Comparison of ENCODE assay signal across 18 cellular contexts in genomic region chr10:132292972-132293415, GRCh38. TPM values are rescaled to one million over a fixed set of nuclear protein-coding genes. Genes with fewer than 3 reads are reported as not detected.
DNase-seq lines count a peak whose midpoint lies in the region; ATAC-seq and TF ChIP-seq lines count a peak whose summit lies in the region.
"Had no signal": no experiment of that assay in that cellular context is flagged by ENCODE, and none has a peak within 500 bp of the region (broad histone marks: within the 10 kb centered on the region; RNA-seq: fewer than 3 reads in every experiment).

No MANE protein-coding gene starts in this region.

- TF ChIP-seq CTCF in heart left ventricle (IDR thresholded peaks at IDR 0.05): no peak

- H3K9ac ChIP-seq in NT2/D1 (ENCODE audit: insufficient read length, low read depth): peak overlapping the region; percentile 42
- H3K9ac ChIP-seq: GM23248, KMS-11 had no signal

- peak overlapping the region in 1 of 12 donors; percentile 57 for H3K27ac ChIP-seq in heart left ventricle
- H3K27ac ChIP-seq: GM23248, KMS-11, PC-9 had no signal

- TF ChIP-seq POLR2A in heart left ventricle (IDR thresholded peaks at IDR 0.05): no peak

- H3K36me3 ChIP-seq in NT2/D1 (ENCODE audit: insufficient read depth, insufficient read length, low read length): no peaks in the 10 kb centered on the region
- H3K36me3 ChIP-seq in heart left ventricle: no peaks in the 10 kb centered on the region

- H3K4me1 ChIP-seq in NT2/D1 (ENCODE audit: insufficient read depth, insufficient read length): peaks cover 16% of the 10 kb centered on the region
- peaks cover 0 to 8% (median 0%) of the 10 kb centered on the region in 12 donors for H3K4me1 ChIP-seq in heart left ventricle

- H3K4me3 ChIP-seq in NT2/D1 (ENCODE audit: insufficient read length, low read depth) (no peak overlapping the region), heart left ventricle (no peak overlapping the region)
- H3K4me3 ChIP-seq: GM23248, PC-9 had no signal

- no peaks in the 10 kb centered on the region for H3K27me3 ChIP-seq in NT2/D1 (ENCODE audit: insufficient read depth, insufficient read length)
- no peaks in the 10 kb centered on the region for H3K27me3 ChIP-seq in heart left ventricle

- H3K9me3 ChIP-seq in NT2/D1 (ENCODE audit: insufficient read depth, low read length) (no peaks in the 10 kb centered on the region), heart left ventricle (peaks cover 0 to 22% (median 4%) of the 10 kb centered on the region in 12 donors)

- peak; percentile 20 for DNase-seq in COLO668 (lab: John Stamatoyannopoulos, UW; ENCODE audit: unreplicated experiment)
- DNase-seq in NT2/D1 (ENCODE audit: low read depth, low spot score): no peak
- DNase-seq in heart left ventricle: peak in 2 of 5 donors; percentile 41 to 63
- DNase-seq in pons (ENCODE audit: low spot score): peak; percentile 31
- DNase-seq in cortex of kidney (lab: John Stamatoyannopoulos, UW): no peak
- DNase-seq in occipital lobe (lab: John Stamatoyannopoulos, UW): no peak
- DNase-seq: activated B cell treated with CpG ODN at 0.5 μM for 24 hours; activated naive CD4-positive, alpha-beta T cell treated with anti-CD3 and anti-CD28 coated beads, Interleukin-2, amount 10 ng/mL, durations not matched to agents 7 days and 5 days; activated T-cell treated with anti-CD3 and anti-CD28 coated beads, Interleukin-2, amount 50 U/mL, for 4 hours; GM23248; mesenchymal stem cell; NCI-H69; PC-9; stimulated activated CD4-positive, alpha-beta T cell treated with anti-CD3 and anti-CD28 coated beads, Interleukin-12 subunit alpha, Interleukin-12 subunit beta, amount 100 ng/mL, for 4 hours had no signal

- intact Hi-C loops in heart left ventricle (cut with DNase I): no loop called here

- peak in 3 of 4 donors; percentile 18 to 36 (median 31) for ATAC-seq in heart left ventricle
- ATAC-seq in HG02623 (IDR thresholded peaks at IDR 0.05; ENCODE audit: unreplicated experiment): no peak
- ATAC-seq in GM21723 (IDR thresholded peaks at IDR 0.05; ENCODE audit: unreplicated experiment): no peak
- ATAC-seq: activated T-cell treated with anti-CD3 and anti-CD28 coated beads, Interleukin-2, amount 50 U/mL, for 4 hours; natural killer cell treated with Interleukin-12 subunit alpha and Interleukin-12 subunit beta and Interleukin-15 and Interleukin-18, amount 100 ng/mL, for 72 hours had no signal

- WGBS in heart left ventricle, 4 donors: 68 to 87% (median 82%) methylated on average over 14 to 20 of the region's 20 CpGs

RNA-seq across cellular contexts. Expression of gene STK32C, which starts 14.8 kb away (rescaled TPM):
- 1 to 10 TPM; 3.8 to 9.8 (median 6.2) TPM for total RNA-seq in heart left ventricle
- 1 to 10 TPM; 4.7 to 8.2 TPM for polyA plus RNA-seq in heart left ventricle
- total RNA-seq in occipital lobe: 21.5 TPM

RNA-seq across cellular contexts. Expression of gene LRRC27, which starts 39.0 kb away (rescaled TPM):
- total RNA-seq in heart left ventricle (1 to 10 TPM; 2.6 to 8.9 (median 5.0) TPM), occipital lobe (22.8 TPM)
- polyA plus RNA-seq in heart left ventricle: 1 to 10 TPM; 5.1 to 7.6 TPM

Comparison
In these comparisons a context has a peak if more than half of its experiments do, and no peak if none do; other contexts are left out.
1. DNase-seq: peak in COLO668 (single experiment) and pons (single experiment); none in NT2/D1 (single experiment), cortex of kidney (single experiment) and occipital lobe (single experiment).
2. ATAC-seq: peak in heart left ventricle (3 of 4); none in HG02623 (single experiment) and GM21723 (single experiment).